Comparison of ENCODE assay signal across 33 cellular contexts in genomic region chr16:49543315-49543946, GRCh38.
A peak's percentile ranks its signal among the peaks of the same experiment; 100 is the strongest.
DNase-seq lines count a peak whose midpoint lies in the region; ATAC-seq, FAIRE-seq and TF ChIP-seq lines count a peak whose summit lies in the region.
"Had no signal": no experiment of that assay in that cellular context is flagged by ENCODE, and none has a peak within 500 bp of the region (broad histone marks: within the 10 kb centered on the region; RNA-seq: fewer than 3 reads in every experiment).

No MANE protein-coding gene starts in this region.

- in situ Hi-C loops in brain microvascular endothelial cell (cut with HindIII; ENCODE audit: low pct_ligation_motif_present, low sequenced_read_pairs) = no loop called here

- TF ChIP-seq RAD21 in A549 (conservative IDR thresholded peaks at IDR 0.05 in 1 of 2, IDR thresholded peaks at IDR 0.05 in 1 of 2) = no peak

- CTCF ChIA-PET in A549 (lab: Yijun Ruan, JAX) = interaction anchor here (1.2 to 2.2 kb wide), 3 partner anchors 11 to 135 kb away, joined by 3 to 7 read pairs (median 6); no protein-coding TSS in a partner anchor
- CTCF ChIA-PET in CD4-positive, alpha-beta memory T cell (lab: Charles Lee; ENCODE audit: partially characterized antibody) = no interaction called here

- DNase-seq in A549 (ENCODE audit: low read depth in 1 of 2, low spot score in 1 of 2) (no peak), NCI-H82 (lab: John Stamatoyannopoulos, UW) (peak; percentile 85), neural crest cell (ENCODE audit: low read depth, low spot score) (no peak), mesothelial cell of epicardium (ENCODE audit: low spot score in 2 of 2, unreplicated experiment in 2 of 2) (no peak), brain microvascular endothelial cell (no peak), left ventricle myocardium superior (no peak)
- DNase-seq in CD4-positive, alpha-beta memory T cell = no peak
- DNase-seq: activated CD4-positive, alpha-beta T cell treated with anti-CD3 and anti-CD28 coated beads for 4 hours; activated CD8-positive, alpha-beta memory T cell treated with anti-CD3 and anti-CD28 coated beads for 24 hours; activated T-cell treated with anti-CD3 and anti-CD28 coated beads for 4 hours; AML-193; caudate nucleus; CD4-positive, alpha-beta T cell; GOT3; kidney glomerular epithelial cell; mammary epithelial cell; NCI-H187 treated with DMSO at 0.1 percent for 48 hours; NCI-H526 treated with DMSO at 0.1 percent for 48 hours; right lobe of liver; SHP77; stimulated activated CD4-positive, alpha-beta T cell treated with anti-CD3 and anti-CD28 coated beads, Interleukin-12 subunit alpha, Interleukin-12 subunit beta, amount 100 ng/mL, for 4 hours; stimulated activated CD4-positive, alpha-beta T cell treated with anti-CD3 and anti-CD28 coated beads, Interleukin-4, amount 100 ng/mL, for 1 hour; SW 1271; tibial artery had no signal

- WGBS in A549 (ENCODE audit: missing lambda C conversion rate) = 47% methylated on average over 18 of the region's 25 CpGs

- H3K9me3 ChIP-seq in A549 = no peaks in the 10 kb centered on the region
- H3K9me3 ChIP-seq in CD4-positive, alpha-beta memory T cell (ENCODE audit: control insufficient read depth in 1 of 2, low read length in 2 of 2) = no peaks in the 10 kb centered on the region
- H3K9me3 ChIP-seq: right lobe of liver, tibial artery had no signal

- H3K27ac ChIP-seq in A549 (no peak overlapping the region), brain microvascular endothelial cell (no peak overlapping the region)
- no peak overlapping the region for H3K27ac ChIP-seq in CD4-positive, alpha-beta memory T cell (ENCODE audit: low read depth, low read length)
- H3K27ac ChIP-seq: right lobe of liver, tibial artery had no signal

- peak overlapping the region in 1 of 5 experiments; percentile 29 for H3K4me3 Mint-ChIP-seq in brain
- no peak overlapping the region for H3K4me3 Mint-ChIP-seq in neural crest cell
- no peak overlapping the region for H3K4me3 Mint-ChIP-seq in mesothelial cell of epicardium
- no peak overlapping the region for H3K4me3 Mint-ChIP-seq in CD4-positive, alpha-beta memory T cell
- H3K4me3 Mint-ChIP-seq: activated naive CD4-positive, alpha-beta T cell treated with anti-CD3 and anti-CD28 coated beads, Interleukin-2, amount 50 U/mL, for 24 hours; CD4-positive, alpha-beta T cell had no signal

- FAIRE-seq in A549 (lab: Jason Lieb, UNC) = no peak
- FAIRE-seq: A204.1, D721Med, frontal cortex, GM18507, GM19239, K562 had no signal

- H3K4me2 ChIP-seq in A549 = 0 out of 3 replicates have a peak overlapping the region, but pooled peaks have one; percentile 27

- POLR2A ChIA-PET in A549 (lab: Yijun Ruan, JAX) = no interaction called here
- POLR2A ChIA-PET in CD4-positive, alpha-beta memory T cell (lab: Charles Lee; ENCODE audit: partially characterized antibody) = no interaction called here

- H3K9me3 Mint-ChIP-seq in brain (no peaks in the 10 kb centered on the region), neural crest cell (no peaks in the 10 kb centered on the region), mesothelial cell of epicardium (no peaks in the 10 kb centered on the region)
- H3K9me3 Mint-ChIP-seq in CD4-positive, alpha-beta memory T cell = peaks cover 0 to 4% (median 0%) of the 10 kb centered on the region in 8 donors
- H3K9me3 Mint-ChIP-seq: activated naive CD4-positive, alpha-beta T cell treated with anti-CD3 and anti-CD28 coated beads, Interleukin-2, amount 50 U/mL, for 24 hours; CD4-positive, alpha-beta T cell had no signal

- no peak for TF ChIP-seq POLR2A in A549 (IDR thresholded peaks at IDR 0.05; ENCODE audit: low read length)

- ATAC-seq in A549 (no peak), left ventricle myocardium superior (no peak)
- ATAC-seq: K562, Panc1, right lobe of liver had no signal

- peaks cover 7% of the 10 kb centered on the region; the same call in 1 of the 3 replicates for H3K4me1 ChIP-seq in A549
- no peaks in the 10 kb centered on the region for H3K4me1 ChIP-seq in CD4-positive, alpha-beta memory T cell (ENCODE audit: insufficient read depth, low read length)
- H3K4me1 ChIP-seq: right lobe of liver had no signal

- H3K4me3 ChIP-seq in A549 (no peak overlapping the region), brain microvascular endothelial cell (ENCODE audit: low read depth, low read length) (no peak overlapping the region)
- H3K4me3 ChIP-seq in CD4-positive, alpha-beta memory T cell (ENCODE audit: low read length in 2 of 2) = no peak overlapping the region
- H3K4me3 ChIP-seq: K562, right lobe of liver, tibial artery had no signal

- H3K27me3 Mint-ChIP-seq in brain = peaks cover 23% of the 10 kb centered on the region
- no peaks in the 10 kb centered on the region for H3K27me3 Mint-ChIP-seq in neural crest cell (ENCODE audit: low read depth)
- peaks cover 11% of the 10 kb centered on the region for H3K27me3 Mint-ChIP-seq in mesothelial cell of epicardium (ENCODE audit: low read depth)
- H3K27me3 Mint-ChIP-seq in CD4-positive, alpha-beta memory T cell = peaks cover 2% of the 10 kb centered on the region in 2 donors
- H3K27me3 Mint-ChIP-seq: activated naive CD4-positive, alpha-beta T cell treated with anti-CD3 and anti-CD28 coated beads, Interleukin-2, amount 50 U/mL, for 24 hours; CD4-positive, alpha-beta T cell had no signal

- H3K36me3 ChIP-seq in CD4-positive, alpha-beta memory T cell (ENCODE audit: insufficient read depth, low read length) = no peaks in the 10 kb centered on the region
- H3K36me3 ChIP-seq in brain microvascular endothelial cell (replicated peaks) = no peaks in the 10 kb centered on the region
- H3K36me3 ChIP-seq: right lobe of liver, tibial artery had no signal

- H3K27me3 ChIP-seq in CD4-positive, alpha-beta memory T cell (ENCODE audit: insufficient read depth, low read length) = no peaks in the 10 kb centered on the region
- H3K27me3 ChIP-seq in brain microvascular endothelial cell (replicated peaks) = no peaks in the 10 kb centered on the region
- H3K27me3 ChIP-seq: right lobe of liver, tibial artery had no signal

- TF ChIP-seq CTCF in A549 (IDR thresholded peaks at IDR 0.05) (no peak), brain (conservative IDR thresholded peaks at IDR 0.05) (no peak), neural crest cell (conservative IDR thresholded peaks at IDR 0.05) (no peak), mesothelial cell of epicardium (IDR thresholded peaks at IDR 0.05; ENCODE audit: unreplicated experiment) (no peak), brain microvascular endothelial cell (IDR thresholded peaks at IDR 0.05; ENCODE audit: low read depth, low read length, missing control alignments) (no peak)

- H3K4me1 Mint-ChIP-seq in brain = peaks cover 95% of the 10 kb centered on the region
- H3K4me1 Mint-ChIP-seq in neural crest cell = peaks cover 27% of the 10 kb centered on the region
- peaks cover 6% of the 10 kb centered on the region for H3K4me1 Mint-ChIP-seq in mesothelial cell of epicardium
- no peaks in the 10 kb centered on the region for H3K4me1 Mint-ChIP-seq in CD4-positive, alpha-beta memory T cell
- H3K4me1 Mint-ChIP-seq: activated naive CD4-positive, alpha-beta T cell treated with anti-CD3 and anti-CD28 coated beads, Interleukin-2, amount 50 U/mL, for 24 hours had no signal

- intact Hi-C loops in CD4-positive, alpha-beta memory T cell (cut with micrococcal nuclease) = no loop called here
- intact Hi-C loops in left ventricle myocardium superior (cut with micrococcal nuclease) = no loop called here

- no peak for TF ChIP-seq EP300 in A549 (IDR thresholded peaks at IDR 0.05)

- H3K36me3 Mint-ChIP-seq in brain = no peaks in the 10 kb centered on the region
- no peaks in the 10 kb centered on the region for H3K36me3 Mint-ChIP-seq in neural crest cell (ENCODE audit: low read depth)
- H3K36me3 Mint-ChIP-seq in mesothelial cell of epicardium = no peaks in the 10 kb centered on the region
- H3K36me3 Mint-ChIP-seq in CD4-positive, alpha-beta memory T cell = no peaks in the 10 kb centered on the region
- H3K36me3 Mint-ChIP-seq: activated naive CD4-positive, alpha-beta T cell treated with anti-CD3 and anti-CD28 coated beads, Interleukin-2, amount 50 U/mL, for 24 hours had no signal

- H3K27ac Mint-ChIP-seq in brain (peak overlapping the region; percentile 49 to 90 (median 78)), neural crest cell (ENCODE audit: unreplicated experiment) (peak overlapping the region; percentile 27), mesothelial cell of epicardium (no peak overlapping the region)
- H3K27ac Mint-ChIP-seq in CD4-positive, alpha-beta memory T cell = no peak overlapping the region
- H3K27ac Mint-ChIP-seq: activated naive CD4-positive, alpha-beta T cell treated with anti-CD3 and anti-CD28 coated beads, Interleukin-2, amount 50 U/mL, for 24 hours; CD4-positive, alpha-beta T cell had no signal

TF ChIP-seq in A549, 52 proteins besides CTCF, POLR2A, EP300 and RAD21 (continues in another document):
- TF ChIP-seq ZFP36 (IDR thresholded peaks at IDR 0.05; ENCODE audit: borderline replicate concordance, partially characterized antibody) (no peak), KDM1A (IDR thresholded peaks at IDR 0.05; ENCODE audit: low read depth) (no peak), JUNB (IDR thresholded peaks at IDR 0.05) (no peak), ZNF302 (CRISPR knock-in tag; IDR thresholded peaks at IDR 0.05) (no peak), BHLHE40 (IDR thresholded peaks at IDR 0.05; ENCODE audit: low read depth, low read length) (no peak), REST (IDR thresholded peaks at IDR 0.05) (no peak), CHD4 (IDR thresholded peaks at IDR 0.05; ENCODE audit: borderline replicate concordance) (no peak)

Comparison
In these comparisons a context has a peak if more than half of its experiments do, and no peak if none do; other contexts are left out.
1. H3K27ac Mint-ChIP-seq: peak in brain (5 of 5) and neural crest cell (single experiment); none in mesothelial cell of epicardium (single experiment) and CD4-positive, alpha-beta memory T cell (0 of 7).